8 cellular contexts compared by ENCODE assay signal in the genomic region with DNA sequence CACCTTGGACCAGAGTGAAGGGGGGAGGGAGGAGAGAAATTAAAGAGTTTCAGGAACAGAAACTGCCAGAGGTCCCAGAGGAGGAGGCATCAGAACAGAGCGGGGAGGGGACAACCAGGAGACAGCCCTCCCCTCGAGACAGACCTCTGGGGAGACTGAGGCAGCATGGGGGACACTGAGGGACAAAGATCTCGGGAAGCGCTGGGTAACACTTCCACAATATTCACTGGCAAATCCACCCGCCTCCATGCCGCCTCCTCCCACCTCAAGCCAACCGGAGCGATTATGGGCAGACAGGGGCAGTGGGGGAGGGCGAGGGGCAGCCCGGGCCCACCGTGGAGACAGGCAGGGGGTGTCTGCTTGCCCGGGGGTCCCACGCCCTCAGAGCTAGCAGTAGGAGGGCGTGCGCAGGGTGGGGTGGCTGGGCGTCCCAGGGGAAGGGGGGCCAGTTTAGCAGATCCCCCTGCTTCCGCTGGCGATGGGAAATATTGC. TPM values are rescaled to one million over a fixed set of nuclear protein-coding genes. Genes with fewer than 3 reads are reported as not detected.
DNase-seq lines count a peak whose midpoint lies in the region; ATAC-seq, FAIRE-seq and TF ChIP-seq lines count a peak whose summit lies in the region.
"Had no signal": no experiment of that assay in that cellular context is flagged by ENCODE, and none has a peak within 500 bp of the region (broad histone marks: within the 10 kb centered on the region; RNA-seq: fewer than 3 reads in every experiment).

No MANE protein-coding gene starts in this region.

- FAIRE-seq in small intestine (lab: Jason Lieb, UNC): no peak

- H3K27ac ChIP-seq in HEK293 (ENCODE audit: extremely low read depth, low read depth, low read length) (peak overlapping the region; percentile 96; the same call in 1 of the 2 replicates), SJSA1 (no peak overlapping the region), small intestine (ENCODE audit: low read depth in 1 of 2, low read length in 1 of 2) (peak overlapping the region in 1 of 2 donors; percentile 33)

- no peak for TF ChIP-seq CTCF in HEK293 (tag by site-specific recombination; IDR thresholded peaks at IDR 0.05)

- CTCF ChIA-PET in HEK293 (lab: Yijun Ruan, JAX): interaction anchor here (0.7 to 4.6 kb wide), 2 partner anchors 12 to 256 kb away, joined by 4 to 47 read pairs; no protein-coding TSS in a partner anchor

- ATAC-seq in HG03139 (IDR thresholded peaks at IDR 0.05; ENCODE audit: unreplicated experiment) (no peak), GM21576 (IDR thresholded peaks at IDR 0.05; ENCODE audit: unreplicated experiment) (no peak), HG02759 (IDR thresholded peaks at IDR 0.05; ENCODE audit: unreplicated experiment) (no peak)

- H3K4me1 ChIP-seq in HEK293 (ENCODE audit: control insufficient read depth, insufficient read depth, low read length) (peaks cover 43% of the 10 kb centered on the region), SJSA1 (replicated peaks) (peaks cover 34% of the 10 kb centered on the region), small intestine (ENCODE audit: control insufficient read depth in 2 of 2, insufficient read depth in 1 of 2, low read depth in 1 of 2, low read length in 1 of 2) (peaks cover 7 to 8% of the 10 kb centered on the region in 2 donors)

- H3K9me3 ChIP-seq in HEK293 (ENCODE audit: control insufficient read depth, insufficient read depth, low read depth, low read length) (no peaks in the 10 kb centered on the region), SJSA1 (replicated peaks) (no peaks in the 10 kb centered on the region), small intestine (ENCODE audit: control insufficient read depth, low read depth) (no peaks in the 10 kb centered on the region)

- 7 to 22% (median 9%) methylated on average over 13 to 18 of the region's 18 CpGs for WGBS in small intestine, 3 donors

- H3K27me3 ChIP-seq in SJSA1 (replicated peaks) (no peaks in the 10 kb centered on the region), small intestine (ENCODE audit: control insufficient read depth in 2 of 2, insufficient read depth in 2 of 2, low read length in 2 of 2) (peaks cover 0 to 3% of the 10 kb centered on the region in 2 donors)

- H3K4me3 ChIP-seq in HEK293 (ENCODE audit: low read depth, low read length) (peak overlapping the region; percentile 86), SJSA1 (peak overlapping the region; percentile 88), small intestine (ENCODE audit: low read depth in 1 of 2, low read length in 2 of 2) (peak overlapping the region; percentile 55 to 64)

- H3K36me3 ChIP-seq in HEK293 (ENCODE audit: control insufficient read depth in 2 of 2, insufficient read depth in 1 of 2, low read length in 2 of 2) (no peaks in the 10 kb centered on the region; a peak in 1 of 3 replicates), SJSA1 (peaks cover 16% of the 10 kb centered on the region), small intestine (ENCODE audit: control insufficient read depth in 2 of 2, insufficient read depth in 2 of 2, low read length in 2 of 2) (no peaks in the 10 kb centered on the region)

- POLR2A ChIA-PET in HEK293 (lab: Yijun Ruan, JAX): interaction anchor here (0.7 to 2.1 kb wide), 3 partner anchors 11 to 53 kb away, joined by 3 to 18 read pairs (median 8); no protein-coding TSS in a partner anchor

- DNase-seq in SJSA1 (ENCODE audit: low read depth in 1 of 2, low spot score in 2 of 2) (no peak), germinal center (ENCODE audit: low spot score) (peak; percentile 69), small intestine (no peak)
- DNase-seq: KBM-7 had no signal

TF ChIP-seq in HEK293, 187 proteins besides CTCF, POLR2A, EP300 and RAD21 (continues in another document):
- no peak for TF ChIP-seq ZNF140 (tag by site-specific recombination; IDR thresholded peaks at IDR 0.05)
- TF ChIP-seq, protein P1, sequence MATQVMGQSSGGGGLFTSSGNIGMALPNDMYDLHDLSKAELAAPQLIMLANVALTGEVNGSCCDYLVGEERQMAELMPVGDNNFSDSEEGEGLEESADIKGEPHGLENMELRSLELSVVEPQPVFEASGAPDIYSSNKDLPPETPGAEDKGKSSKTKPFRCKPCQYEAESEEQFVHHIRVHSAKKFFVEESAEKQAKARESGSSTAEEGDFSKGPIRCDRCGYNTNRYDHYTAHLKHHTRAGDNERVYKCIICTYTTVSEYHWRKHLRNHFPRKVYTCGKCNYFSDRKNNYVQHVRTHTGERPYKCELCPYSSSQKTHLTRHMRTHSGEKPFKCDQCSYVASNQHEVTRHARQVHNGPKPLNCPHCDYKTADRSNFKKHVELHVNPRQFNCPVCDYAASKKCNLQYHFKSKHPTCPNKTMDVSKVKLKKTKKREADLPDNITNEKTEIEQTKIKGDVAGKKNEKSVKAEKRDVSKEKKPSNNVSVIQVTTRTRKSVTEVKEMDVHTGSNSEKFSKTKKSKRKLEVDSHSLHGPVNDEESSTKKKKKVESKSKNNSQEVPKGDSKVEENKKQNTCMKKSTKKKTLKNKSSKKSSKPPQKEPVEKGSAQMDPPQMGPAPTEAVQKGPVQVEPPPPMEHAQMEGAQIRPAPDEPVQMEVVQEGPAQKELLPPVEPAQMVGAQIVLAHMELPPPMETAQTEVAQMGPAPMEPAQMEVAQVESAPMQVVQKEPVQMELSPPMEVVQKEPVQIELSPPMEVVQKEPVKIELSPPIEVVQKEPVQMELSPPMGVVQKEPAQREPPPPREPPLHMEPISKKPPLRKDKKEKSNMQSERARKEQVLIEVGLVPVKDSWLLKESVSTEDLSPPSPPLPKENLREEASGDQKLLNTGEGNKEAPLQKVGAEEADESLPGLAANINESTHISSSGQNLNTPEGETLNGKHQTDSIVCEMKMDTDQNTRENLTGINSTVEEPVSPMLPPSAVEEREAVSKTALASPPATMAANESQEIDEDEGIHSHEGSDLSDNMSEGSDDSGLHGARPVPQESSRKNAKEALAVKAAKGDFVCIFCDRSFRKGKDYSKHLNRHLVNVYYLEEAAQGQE (tag by site-specific recombination; IDR thresholded peaks at IDR 0.05): no peak
- TF ChIP-seq, protein P2, sequence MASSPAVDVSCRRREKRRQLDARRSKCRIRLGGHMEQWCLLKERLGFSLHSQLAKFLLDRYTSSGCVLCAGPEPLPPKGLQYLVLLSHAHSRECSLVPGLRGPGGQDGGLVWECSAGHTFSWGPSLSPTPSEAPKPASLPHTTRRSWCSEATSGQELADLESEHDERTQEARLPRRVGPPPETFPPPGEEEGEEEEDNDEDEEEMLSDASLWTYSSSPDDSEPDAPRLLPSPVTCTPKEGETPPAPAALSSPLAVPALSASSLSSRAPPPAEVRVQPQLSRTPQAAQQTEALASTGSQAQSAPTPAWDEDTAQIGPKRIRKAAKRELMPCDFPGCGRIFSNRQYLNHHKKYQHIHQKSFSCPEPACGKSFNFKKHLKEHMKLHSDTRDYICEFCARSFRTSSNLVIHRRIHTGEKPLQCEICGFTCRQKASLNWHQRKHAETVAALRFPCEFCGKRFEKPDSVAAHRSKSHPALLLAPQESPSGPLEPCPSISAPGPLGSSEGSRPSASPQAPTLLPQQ (tag by site-specific recombination; IDR thresholded peaks at IDR 0.05): peak; percentile 47; the same call in 1 of the 2 replicates
- no peak for TF ChIP-seq OSR2 (tag by site-specific recombination; IDR thresholded peaks at IDR 0.05)
- TF ChIP-seq ZFP69B (tag by site-specific recombination; IDR thresholded peaks at IDR 0.05): peak; percentile 59; the same call in 1 of the 2 replicates
- TF ChIP-seq, protein P3, sequence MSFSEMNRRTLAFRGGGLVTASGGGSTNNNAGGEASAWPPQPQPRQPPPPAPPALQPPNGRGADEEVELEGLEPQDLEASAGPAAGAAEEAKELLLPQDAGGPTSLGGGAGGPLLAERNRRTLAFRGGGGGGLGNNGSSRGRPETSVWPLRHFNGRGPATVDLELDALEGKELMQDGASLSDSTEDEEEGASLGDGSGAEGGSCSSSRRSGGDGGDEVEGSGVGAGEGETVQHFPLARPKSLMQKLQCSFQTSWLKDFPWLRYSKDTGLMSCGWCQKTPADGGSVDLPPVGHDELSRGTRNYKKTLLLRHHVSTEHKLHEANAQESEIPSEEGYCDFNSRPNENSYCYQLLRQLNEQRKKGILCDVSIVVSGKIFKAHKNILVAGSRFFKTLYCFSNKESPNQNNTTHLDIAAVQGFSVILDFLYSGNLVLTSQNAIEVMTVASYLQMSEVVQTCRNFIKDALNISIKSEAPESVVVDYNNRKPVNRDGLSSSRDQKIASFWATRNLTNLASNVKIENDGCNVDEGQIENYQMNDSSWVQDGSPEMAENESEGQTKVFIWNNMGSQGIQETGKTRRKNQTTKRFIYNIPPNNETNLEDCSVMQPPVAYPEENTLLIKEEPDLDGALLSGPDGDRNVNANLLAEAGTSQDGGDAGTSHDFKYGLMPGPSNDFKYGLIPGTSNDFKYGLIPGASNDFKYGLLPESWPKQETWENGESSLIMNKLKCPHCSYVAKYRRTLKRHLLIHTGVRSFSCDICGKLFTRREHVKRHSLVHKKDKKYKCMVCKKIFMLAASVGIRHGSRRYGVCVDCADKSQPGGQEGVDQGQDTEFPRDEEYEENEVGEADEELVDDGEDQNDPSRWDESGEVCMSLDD (tag by site-specific recombination; IDR thresholded peaks at IDR 0.05): peak; percentile 12; the same call in 1 of the 2 replicates
- no peak for TF ChIP-seq ZNF558 (tag by site-specific recombination; IDR thresholded peaks at IDR 0.05)
- TF ChIP-seq HOXC10 (CRISPR knock-in tag; IDR thresholded peaks at IDR 0.05): no peak
- no peak for TF ChIP-seq ZNF776 (tag by site-specific recombination; IDR thresholded peaks at IDR 0.05; ENCODE audit: borderline replicate concordance)
- no peak for TF ChIP-seq ZNF24 (tag by site-specific recombination; IDR thresholded peaks at IDR 0.05)
- no peak for TF ChIP-seq ZNF514 (tag by site-specific recombination; IDR thresholded peaks at IDR 0.05)
- TF ChIP-seq ZNF830 (tag by site-specific recombination; IDR thresholded peaks at IDR 0.05; ENCODE audit: low read depth): no peak

RNA-seq across cellular contexts. Expression of a gene that starts 1.2 kb away (rescaled TPM):
- total RNA-seq in SJSA1 (2014; rRNA removed; shearing (Covaris generic)): 3.6 and 4.2 TPM in 2 replicates
- polyA plus RNA-seq in small intestine: 10 to 100 TPM in 2 of 3 donors, 1 to 10 TPM in 1; 7.6 to 30.2 (median 16.7) TPM

RNA-seq across cellular contexts. Expression of a gene that starts 5.6 kb away (rescaled TPM):
- total RNA-seq in SJSA1 (2014; rRNA removed; shearing (Covaris generic)): 297 and 448 TPM in 2 replicates
- 100 to 1,000 TPM; 243 to 310 (median 253) TPM for polyA plus RNA-seq in small intestine

RNA-seq across cellular contexts. Expression of a gene that starts 16.8 kb away (rescaled TPM):
- total RNA-seq in SJSA1 (2014; rRNA removed; shearing (Covaris generic)): 2.2 and 6.1 TPM in 2 replicates
- 100 to 1,000 TPM; 128 to 186 (median 135) TPM for polyA plus RNA-seq in small intestine

RNA-seq across cellular contexts. Expression of a gene that starts 41.9 kb away (rescaled TPM):
- 8.6 and 11.7 TPM in 2 replicates for total RNA-seq in SJSA1 (2014; rRNA removed; shearing (Covaris generic))
- polyA plus RNA-seq in small intestine: 10 to 100 TPM; 19.5 to 48.2 (median 30.0) TPM

RNA-seq across cellular contexts. Expression of a gene that starts 52.4 kb away (rescaled TPM):
- 37.0 and 47.9 TPM in 2 replicates for total RNA-seq in SJSA1 (2014; rRNA removed; shearing (Covaris generic))
- polyA plus RNA-seq in small intestine: 10 to 100 TPM in 1 of 3 donors, 1 to 10 TPM in 2; 4.9 to 19.6 (median 4.9) TPM
